Comparison of ENCODE assay signal across 17 cellular contexts in genomic region chrX:71143508-71143907, GRCh38. TPM values are rescaled to one million over a fixed set of nuclear protein-coding genes. Genes with fewer than 3 reads are reported as not detected.
A peak's percentile ranks its signal among the peaks of the same experiment; 100 is the strongest.
DNase-seq lines count a peak whose midpoint lies in the region; ATAC-seq and TF ChIP-seq lines count a peak whose summit lies in the region.
"Had no signal": no experiment of that assay in that cellular context is flagged by ENCODE, and none has a peak within 500 bp of the region (broad histone marks: within the 10 kb centered on the region; RNA-seq: fewer than 3 reads in every experiment).

No MANE protein-coding gene starts in this region.

- no peak for ATAC-seq in omental fat pad (ENCODE audit: low FRiP score)
- no peak for ATAC-seq in GM21717 (IDR thresholded peaks at IDR 0.05; ENCODE audit: unreplicated experiment)
- ATAC-seq: left colon; natural killer cell treated with Interleukin-12 subunit alpha and Interleukin-12 subunit beta and Interleukin-15 and Interleukin-18, amount 100 ng/mL, for 72 hours had no signal

- H3K4me3 ChIP-seq in AG10803 (ENCODE audit: low read length) (no peak overlapping the region), fibroblast of villous mesenchyme (ENCODE audit: low read depth, low read length) (no peak overlapping the region)
- H3K4me3 ChIP-seq: HAP-1 had no signal

- DNase-seq in AG10803 (ENCODE audit: low read depth) (peak; percentile 29), amygdala (lab: John Stamatoyannopoulos, UW) (peak in 37 of 56 donors; percentile 1 to 71 (median 17)), fibroblast of villous mesenchyme (ENCODE audit: low read depth) (peak; percentile 7), omental fat pad (ENCODE audit: low spot score) (peak; percentile 31), posterior vena cava (ENCODE audit: low spot score) (no peak), NCI-H2171 (lab: John Stamatoyannopoulos, UW) (no peak)
- DNase-seq in central memory CD4-positive, alpha-beta T cell: no peak
- DNase-seq: activated naive CD4-positive, alpha-beta T cell treated with anti-CD3 and anti-CD28 coated beads for 36 hours; cortex of kidney; EL; T-helper 2 cell had no signal

- intact Hi-C loops in posterior vena cava (cut with DNase I): no loop called here

- TF ChIP-seq CTCF in AG10803 (conservative IDR thresholded peaks at IDR 0.05; ENCODE audit: low read length) (no peak), fibroblast of villous mesenchyme (IDR thresholded peaks at IDR 0.05; ENCODE audit: insufficient read depth, low read depth, low read length) (no peak), omental fat pad (IDR thresholded peaks at IDR 0.05) (no peak)

RNA-seq across cellular contexts. Expression of gene NLGN3, which starts 1.1 kb away (rescaled TPM):
- 0.32 and 0.43 TPM in 2 replicates for total RNA-seq in fibroblast of villous mesenchyme
- 1 to 10 TPM in 2 of 4 donors, under 1 TPM in 2; 0.25 to 1.7 (median 0.87) TPM for total RNA-seq in omental fat pad
- total RNA-seq in posterior vena cava: 1 to 10 TPM in 1 of 2 donors, under 1 TPM in 1; 0.67 to 2.3 TPM

RNA-seq across cellular contexts. Expression of gene MED12, which starts 25.1 kb away (rescaled TPM):
- total RNA-seq in fibroblast of villous mesenchyme: 31.5 and 34.5 TPM in 2 replicates
- total RNA-seq in omental fat pad: 10 to 100 TPM; 29.0 to 74.4 (median 36.0) TPM
- 10 to 100 TPM; 29.2 to 33.0 TPM for total RNA-seq in posterior vena cava

RNA-seq across cellular contexts. Expression of gene IL2RG, which starts 32.1 kb away (rescaled TPM):
- total RNA-seq in fibroblast of villous mesenchyme: not detected in 2 replicates
- total RNA-seq in omental fat pad: 10 to 100 TPM in 3 of 4 donors, 1 to 10 TPM in 1; 8.3 to 30.9 (median 15.6) TPM
- total RNA-seq in posterior vena cava: 1 to 10 TPM; 2.6 to 4.8 TPM
- total RNA-seq: NCI-H460, RPMI7951 had no signal

RNA-seq across cellular contexts. Expression of gene CXorf65, which starts 37.0 kb away (rescaled TPM):
- total RNA-seq in fibroblast of villous mesenchyme (not detected in 2 replicates), omental fat pad (not detected), posterior vena cava (not detected)
- total RNA-seq: left colon, NCI-H460, RPMI7951 had no signal

RNA-seq across cellular contexts. Expression of gene FOXO4, which starts 47.9 kb away (rescaled TPM):
- total RNA-seq in fibroblast of villous mesenchyme: 4.3 and 4.5 TPM in 2 replicates
- total RNA-seq in omental fat pad: 10 to 100 TPM; 13.8 to 23.8 (median 20.1) TPM
- 10 to 100 TPM; 21.5 to 26.7 TPM for total RNA-seq in posterior vena cava

Comparison
In these comparisons a context has a peak if more than half of its experiments do, and no peak if none do; other contexts are left out.
1. DNase-seq: peak in AG10803 (single experiment), amygdala (37 of 56), fibroblast of villous mesenchyme (single experiment) and omental fat pad (single experiment); none in posterior vena cava (single experiment), NCI-H2171 (single experiment) and central memory CD4-positive, alpha-beta T cell (single experiment).